In genomic region chr11:65262775-65263174, GRCh38 we compare ENCODE assay signal across 8 cellular contexts. TPM values are rescaled to one million over a fixed set of nuclear protein-coding genes. Genes with fewer than 3 reads are reported as not detected.
DNase-seq lines count a peak whose midpoint lies in the region; ATAC-seq and TF ChIP-seq lines count a peak whose summit lies in the region.

No MANE protein-coding gene starts in this region.

- peak overlapping the region; percentile 67 for H3K4me3 Mint-ChIP-seq in mesothelial cell of epicardium

- TF ChIP-seq POLR2A in GM18505 (IDR thresholded peaks at IDR 0.05; ENCODE audit: borderline replicate concordance, extremely low read depth, insufficient read depth, insufficient read length), result no peak

- DNase-seq in AG09309 (ENCODE audit: low read depth) (no peak), astrocyte of the spinal cord (ENCODE audit: low read depth, low spot score) (no peak), mesothelial cell of epicardium (ENCODE audit: low spot score in 2 of 2, unreplicated experiment in 2 of 2) (no peak), NK-92 (lab: John Stamatoyannopoulos, UW; ENCODE audit: unreplicated experiment) (no peak)

- TF ChIP-seq CTCF in AG09309 (IDR thresholded peaks at IDR 0.05; ENCODE audit: control insufficient read depth, insufficient read depth, low read depth, low read length, missing control alignments) (no peak), astrocyte of the spinal cord (IDR thresholded peaks at IDR 0.05; ENCODE audit: low read depth, low read length) (no peak), mesothelial cell of epicardium (IDR thresholded peaks at IDR 0.05; ENCODE audit: unreplicated experiment) (no peak)

- no peaks in the 10 kb centered on the region for H3K9me3 Mint-ChIP-seq in mesothelial cell of epicardium

- peaks cover 16% of the 10 kb centered on the region for H3K4me1 Mint-ChIP-seq in mesothelial cell of epicardium

- peaks cover 18% of the 10 kb centered on the region for H3K36me3 ChIP-seq in HUES48 (ENCODE audit: control insufficient read depth, insufficient read depth, low read length)

- no peaks in the 10 kb centered on the region for H3K27me3 Mint-ChIP-seq in mesothelial cell of epicardium (ENCODE audit: low read depth)

- peaks cover 6% of the 10 kb centered on the region; the same call in 1 of the 2 replicates for H3K4me1 ChIP-seq in HUES48 (ENCODE audit: control insufficient read depth, insufficient read depth, low read length)

- in situ Hi-C loops in astrocyte of the spinal cord (cut with HindIII; ENCODE audit: low sequenced_read_pairs), result no loop called here

- no peaks in the 10 kb centered on the region for H3K9me3 ChIP-seq in HUES48 (ENCODE audit: control insufficient read depth, insufficient read depth, low read length)

- H3K27me3 ChIP-seq in HUES48 (ENCODE audit: control insufficient read depth, insufficient read depth, low read length), result no peaks in the 10 kb centered on the region

- ATAC-seq in GM21529 (IDR thresholded peaks at IDR 0.05; ENCODE audit: unreplicated experiment) (no peak), GM18505 (IDR thresholded peaks at IDR 0.05; ENCODE audit: unreplicated experiment) (no peak), HG02678 (IDR thresholded peaks at IDR 0.05; ENCODE audit: unreplicated experiment) (no peak)

- H3K27ac Mint-ChIP-seq in mesothelial cell of epicardium, result peak overlapping the region; percentile 83

- H3K36me3 Mint-ChIP-seq in mesothelial cell of epicardium, result peaks cover 5% of the 10 kb centered on the region

- no peak overlapping the region for H3K27ac ChIP-seq in HUES48 (ENCODE audit: low read depth, low read length)

- H3K4me3 ChIP-seq in AG09309 (ENCODE audit: control insufficient read depth, low read depth, low read length), result peak overlapping the region; percentile 68
- peak overlapping the region; percentile 92 for H3K4me3 ChIP-seq in HUES48 (ENCODE audit: low read depth, low read length)
- peak overlapping the region; percentile 65 for H3K4me3 ChIP-seq in astrocyte of the spinal cord (ENCODE audit: low read depth, low read length)

- H3K9ac ChIP-seq in HUES48 (ENCODE audit: low read depth, low read length), result peak overlapping the region; percentile 72

RNA-seq across cellular contexts. Expression of gene POLA2, which starts 1.0 kb away (rescaled TPM):
- total RNA-seq in mesothelial cell of epicardium, result 14.1 to 16.1 TPM (median 14.6 TPM) in 3 replicates

RNA-seq across cellular contexts. Expression of gene CDC42EP2, which starts 51.9 kb away (rescaled TPM):
- total RNA-seq in mesothelial cell of epicardium, result 10.9 to 12.3 TPM (median 11.7 TPM) in 3 replicates
